Comparison of ENCODE assay signal across 13 cellular contexts in genomic region chr13:33206425-33206824, GRCh38.
A peak's percentile ranks its signal among the peaks of the same experiment; 100 is the strongest.
DNase-seq lines count a peak whose midpoint lies in the region; ATAC-seq and TF ChIP-seq lines count a peak whose summit lies in the region.
"Had no signal": no experiment of that assay in that cellular context is flagged by ENCODE, and none has a peak within 500 bp of the region (broad histone marks: within the 10 kb centered on the region; RNA-seq: fewer than 3 reads in every experiment).

No MANE protein-coding gene starts in this region.

- H3K4me2 ChIP-seq in GM23248 (ENCODE audit: unreplicated experiment), result peak overlapping the region; percentile 44
- peak overlapping the region; percentile 74 for H3K4me2 ChIP-seq in skeletal muscle satellite cell (ENCODE audit: low read length)

- no peaks in the 10 kb centered on the region for H3K36me3 Mint-ChIP-seq in activated naive CD8-positive, alpha-beta T cell treated with anti-CD3 and anti-CD28 coated beads, Interleukin-2, amount 50 U/mL, for 24 hours (ENCODE audit: low read depth)
- H3K36me3 Mint-ChIP-seq: IgD-negative memory B cell had no signal

- H3K4me3 ChIP-seq in GM23248 (no peak overlapping the region), adrenal gland (no peak overlapping the region), fibroblast of the aortic adventitia (ENCODE audit: low read depth, low read length) (no peak overlapping the region), skeletal muscle satellite cell (ENCODE audit: low read length) (no peak overlapping the region)

- TF ChIP-seq POLR2A in adrenal gland (IDR thresholded peaks at IDR 0.05), result no peak

- H3K27ac ChIP-seq in GM23248 (peak overlapping the region; percentile 84), adrenal gland (peak overlapping the region in 4 of 5 donors; percentile 15 to 87 (median 68))
- H3K27ac ChIP-seq: C4-2B had no signal

- H3K27me3 ChIP-seq in GM23248 (replicated peaks; ENCODE audit: insufficient read depth) (no peaks in the 10 kb centered on the region), adrenal gland (no peaks in the 10 kb centered on the region), skeletal muscle satellite cell (ENCODE audit: control insufficient read depth, insufficient read depth, low read length) (no peaks in the 10 kb centered on the region)
- H3K27me3 ChIP-seq: foreskin keratinocyte had no signal

- H3F3A ChIP-seq in GM23248 (ENCODE audit: insufficient read depth), result peaks cover 48% of the 10 kb centered on the region

- no peaks in the 10 kb centered on the region for H3K9me2 ChIP-seq in GM23248 (ENCODE audit: insufficient read depth)

- in situ Hi-C loops in GM23248 (cut with MboI), result no loop called here

- H3K9me3 Mint-ChIP-seq in activated naive CD8-positive, alpha-beta T cell treated with anti-CD3 and anti-CD28 coated beads, Interleukin-2, amount 50 U/mL, for 24 hours, result no peaks in the 10 kb centered on the region

- H3K4me1 Mint-ChIP-seq in activated naive CD8-positive, alpha-beta T cell treated with anti-CD3 and anti-CD28 coated beads, Interleukin-2, amount 50 U/mL, for 24 hours, result peaks cover 9% of the 10 kb centered on the region

- no peak overlapping the region for H3K4me3 Mint-ChIP-seq in activated naive CD8-positive, alpha-beta T cell treated with anti-CD3 and anti-CD28 coated beads, Interleukin-2, amount 50 U/mL, for 24 hours

- no peak for TF ChIP-seq CTCF in adrenal gland (IDR thresholded peaks at IDR 0.05)
- TF ChIP-seq CTCF in fibroblast of the aortic adventitia (IDR thresholded peaks at IDR 0.05; ENCODE audit: insufficient read depth, low read length), result no peak

- peaks cover 26% of the 10 kb centered on the region for H3K27me3 Mint-ChIP-seq in activated naive CD8-positive, alpha-beta T cell treated with anti-CD3 and anti-CD28 coated beads, Interleukin-2, amount 50 U/mL, for 24 hours

- ATAC-seq in GM19397 (IDR thresholded peaks at IDR 0.05; ENCODE audit: unreplicated experiment), result no peak
- no peak for ATAC-seq in activated naive CD8-positive, alpha-beta T cell treated with anti-CD3 and anti-CD28 coated beads, Interleukin-2, amount 50 U/mL, for 24 hours
- ATAC-seq in GM21737 (IDR thresholded peaks at IDR 0.05; ENCODE audit: unreplicated experiment), result no peak
- ATAC-seq: foreskin keratinocyte had no signal

- no peaks in the 10 kb centered on the region; the same call in 1 of the 2 replicates for H4K20me1 ChIP-seq in GM23248 (ENCODE audit: insufficient read depth)

- intact Hi-C loops in adrenal gland (cut with DNase I), result no loop called here

- 96 to 98% methylated on average over 3 of the region's 3 CpGs for WGBS in GM23248 (ENCODE audit: low coverage in 1 of 2, low lambda C conversion rate in 2 of 2, missing lambda C conversion rate in 2 of 2), 2 experiments
- 80 to 85% (median 81%) methylated on average over 3 of the region's 3 CpGs for WGBS in adrenal gland, 4 donors

- no peaks in the 10 kb centered on the region for H3K36me3 ChIP-seq in GM23248 (ENCODE audit: low read depth)
- H3K36me3 ChIP-seq in adrenal gland (replicated peaks in 1 of 2), result no peaks in the 10 kb centered on the region
- H3K36me3 ChIP-seq in skeletal muscle satellite cell (ENCODE audit: insufficient read depth, low read length), result peaks cover 77% of the 10 kb centered on the region

- DNase-seq in GM23248 (peak; percentile 79), adrenal gland (no peak), fibroblast of the aortic adventitia (ENCODE audit: low read depth) (peak; percentile 55), COR-L47 (lab: John Stamatoyannopoulos, UW) (no peak)
- no peak for DNase-seq in activated naive CD8-positive, alpha-beta T cell treated with anti-CD3 and anti-CD28 coated beads, Interleukin-2, amount 50 U/mL, for 24 hours
- DNase-seq: foreskin keratinocyte, NCI-H187, trophoblast cell had no signal

- H3K4me1 ChIP-seq in GM23248 (ENCODE audit: insufficient read depth) (peaks cover 47% of the 10 kb centered on the region), adrenal gland (replicated peaks in 1 of 2) (peaks cover 30 to 60% of the 10 kb centered on the region in 2 donors), skeletal muscle satellite cell (ENCODE audit: control insufficient read depth, insufficient read depth, low read length) (peaks cover 66% of the 10 kb centered on the region)

- peak overlapping the region; percentile 64; the same call in 1 of the 2 replicates for H3K9ac ChIP-seq in GM23248
- peak overlapping the region; percentile 73 for H3K9ac ChIP-seq in skeletal muscle satellite cell (ENCODE audit: low read depth, low read length)

- H3K9me3 ChIP-seq in GM23248 (ENCODE audit: low read depth) (no peaks in the 10 kb centered on the region), adrenal gland (replicated peaks in 1 of 3) (no peaks in the 10 kb centered on the region), skeletal muscle satellite cell (replicated peaks; ENCODE audit: low read length) (no peaks in the 10 kb centered on the region)

- no peak overlapping the region for H3K27ac Mint-ChIP-seq in activated naive CD8-positive, alpha-beta T cell treated with anti-CD3 and anti-CD28 coated beads, Interleukin-2, amount 50 U/mL, for 24 hours
- H3K27ac Mint-ChIP-seq: IgD-negative memory B cell had no signal

- H3K79me2 ChIP-seq in GM23248 (ENCODE audit: insufficient read depth), result peaks cover 97% of the 10 kb centered on the region

- H2AFZ ChIP-seq in GM23248, result no peak overlapping the region

Comparison
In these comparisons a context has a peak if more than half of its experiments do, and no peak if none do; other contexts are left out.
1. DNase-seq: peak in GM23248 (single experiment) and fibroblast of the aortic adventitia (single experiment); none in adrenal gland (0 of 7), COR-L47 (single experiment) and activated naive CD8-positive, alpha-beta T cell treated with anti-CD3 and anti-CD28 coated beads, Interleukin-2, amount 50 U/mL, for 24 hours (single experiment).